In genomic region chr2:69770193-69770702, GRCh38 we compare ENCODE assay signal across 8 cellular contexts. TPM values are rescaled to one million over a fixed set of nuclear protein-coding genes. Genes with fewer than 3 reads are reported as not detected.
DNase-seq lines count a peak whose midpoint lies in the region; ATAC-seq and TF ChIP-seq lines count a peak whose summit lies in the region.

No MANE protein-coding gene starts in this region.

- H3K27me3 Mint-ChIP-seq in activated CD8-positive, alpha-beta T cell treated with anti-CD3 and anti-CD28 coated beads, Interleukin-2, amount 10 ng/mL, durations not matched to agents 7 days and 5 days (ENCODE audit: low read depth): no peaks in the 10 kb centered on the region
- peaks cover under 1% of the 10 kb centered on the region for H3K27me3 Mint-ChIP-seq in neural progenitor cell (ENCODE audit: insufficient read depth, low read depth)

- no peaks in the 10 kb centered on the region for H3K9me3 Mint-ChIP-seq in activated CD8-positive, alpha-beta T cell treated with anti-CD3 and anti-CD28 coated beads, Interleukin-2, amount 10 ng/mL, durations not matched to agents 7 days and 5 days (ENCODE audit: insufficient read depth)
- no peaks in the 10 kb centered on the region for H3K9me3 Mint-ChIP-seq in neural progenitor cell

- no peaks in the 10 kb centered on the region for H4K20me1 ChIP-seq in neural progenitor cell (ENCODE audit: low read depth)

- ATAC-seq in activated CD8-positive, alpha-beta T cell treated with anti-CD3 and anti-CD28 coated beads, Interleukin-2, amount 10 ng/mL, durations not matched to agents 7 days and 5 days: peak; percentile 41
- ATAC-seq in HG03460 (IDR thresholded peaks at IDR 0.05; ENCODE audit: unreplicated experiment): no peak
- ATAC-seq in HG02759 (IDR thresholded peaks at IDR 0.05; ENCODE audit: unreplicated experiment): no peak

- H2AFZ ChIP-seq in neural progenitor cell (replicated peaks): no peak overlapping the region

- H3K27ac ChIP-seq in skin epidermis (peak overlapping the region in 20 of 21 experiments; percentile 19 to 89 (median 74)), neural progenitor cell (no peak overlapping the region)

- peak overlapping the region; percentile 10 for H3K4me3 Mint-ChIP-seq in activated CD8-positive, alpha-beta T cell treated with anti-CD3 and anti-CD28 coated beads, Interleukin-2, amount 10 ng/mL, durations not matched to agents 7 days and 5 days
- no peak overlapping the region for H3K4me3 Mint-ChIP-seq in neural progenitor cell

- H3K36me3 Mint-ChIP-seq in activated CD8-positive, alpha-beta T cell treated with anti-CD3 and anti-CD28 coated beads, Interleukin-2, amount 10 ng/mL, durations not matched to agents 7 days and 5 days (ENCODE audit: low read depth): peaks cover 8% of the 10 kb centered on the region
- H3K36me3 Mint-ChIP-seq in neural progenitor cell: no peaks in the 10 kb centered on the region

- no peaks in the 10 kb centered on the region for H3K4me1 ChIP-seq in neural progenitor cell

- peaks cover 79% of the 10 kb centered on the region for H3K4me1 Mint-ChIP-seq in activated CD8-positive, alpha-beta T cell treated with anti-CD3 and anti-CD28 coated beads, Interleukin-2, amount 10 ng/mL, durations not matched to agents 7 days and 5 days (ENCODE audit: low read depth)
- peaks cover 11% of the 10 kb centered on the region for H3K4me1 Mint-ChIP-seq in neural progenitor cell

- H3K9ac ChIP-seq in neural progenitor cell: no peak overlapping the region

- no peaks in the 10 kb centered on the region for H3K27me3 ChIP-seq in neural progenitor cell

- peak; percentile 84 for DNase-seq in AG20443 (ENCODE audit: low spot score)
- DNase-seq in HK-2 (ENCODE audit: unreplicated experiment): peak; percentile 34
- peak; percentile 47 for DNase-seq in activated CD8-positive, alpha-beta T cell treated with anti-CD3 and anti-CD28 coated beads, Interleukin-2, amount 10 ng/mL, durations not matched to agents 7 days and 5 days
- peak; percentile 76 for DNase-seq in foreskin melanocyte
- DNase-seq in neural progenitor cell (ENCODE audit: low spot score): no peak

- CTCF ChIA-PET in activated CD8-positive, alpha-beta T cell treated with anti-CD3 and anti-CD28 coated beads, Interleukin-2, amount 10 ng/mL, durations not matched to agents 7 days and 5 days (lab: Charles Lee): interaction anchor here (1.3 to 1.5 kb wide), 3 partner anchors 8 to 46 kb away, joined by 3 to 5 read pairs (median 4); no protein-coding TSS in a partner anchor

- POLR2A ChIA-PET in activated CD8-positive, alpha-beta T cell treated with anti-CD3 and anti-CD28 coated beads, Interleukin-2, amount 10 ng/mL, durations not matched to agents 7 days and 5 days (lab: Charles Lee): no interaction called here

- TF ChIP-seq CTCF in neural progenitor cell (IDR thresholded peaks at IDR 0.05): no peak

- H3K27ac Mint-ChIP-seq in activated CD8-positive, alpha-beta T cell treated with anti-CD3 and anti-CD28 coated beads, Interleukin-2, amount 10 ng/mL, durations not matched to agents 7 days and 5 days: peak overlapping the region; percentile 82
- no peak overlapping the region for H3K27ac Mint-ChIP-seq in neural progenitor cell

- no peak overlapping the region for H3K4me2 ChIP-seq in neural progenitor cell

- no peaks in the 10 kb centered on the region for H3K79me2 ChIP-seq in neural progenitor cell (ENCODE audit: low read depth)

- no peaks in the 10 kb centered on the region for H3K36me3 ChIP-seq in neural progenitor cell

- H3K4me3 ChIP-seq in skin epidermis: no peak overlapping the region
- H3K4me3 ChIP-seq in neural progenitor cell: no peak overlapping the region

- H3K9me3 ChIP-seq in neural progenitor cell (ENCODE audit: low read depth): no peaks in the 10 kb centered on the region

- no peaks in the 10 kb centered on the region for H3F3A ChIP-seq in neural progenitor cell (ENCODE audit: low read depth)

RNA-seq across cellular contexts. Expression of gene ANXA4, which starts 28.3 kb away (rescaled TPM):
- total RNA-seq in activated CD8-positive, alpha-beta T cell treated with anti-CD3 and anti-CD28 coated beads, Interleukin-2, amount 10 ng/mL, durations not matched to agents 7 days and 5 days: 10 to 100 TPM; 53.5 to 59.5 TPM
- 4.7 and 7.0 TPM in 2 replicates for total RNA-seq in neural progenitor cell (ENCODE audit: low replicate concordance)

RNA-seq across cellular contexts. Expression of gene GMCL1, which starts 59.2 kb away (rescaled TPM):
- 10 to 100 TPM; 25.4 to 31.6 TPM for total RNA-seq in activated CD8-positive, alpha-beta T cell treated with anti-CD3 and anti-CD28 coated beads, Interleukin-2, amount 10 ng/mL, durations not matched to agents 7 days and 5 days
- 16.2 and 23.1 TPM in 2 replicates for total RNA-seq in neural progenitor cell (ENCODE audit: low replicate concordance)
